1 cellular context compared by ENCODE assay signal in genomic region chr11:125505518-125505917, GRCh38.
TF ChIP-seq lines count a peak whose summit lies in the region.

No MANE protein-coding gene starts in this region.

TF ChIP-seq in GM23338, 12 proteins besides CTCF, POLR2A, EP300 and RAD21 (continued from another document):
- TF ChIP-seq REST (IDR thresholded peaks at IDR 0.05; ENCODE audit: unreplicated experiment) (no peak), ZNF331 (CRISPR knock-in tag; IDR thresholded peaks at IDR 0.05; ENCODE audit: low read depth) (no peak), NANOG (IDR thresholded peaks at IDR 0.05; ENCODE audit: borderline replicate concordance) (no peak)
TF ChIP-seq in GM23338: peak in this region for 0.
